In the genomic region with DNA sequence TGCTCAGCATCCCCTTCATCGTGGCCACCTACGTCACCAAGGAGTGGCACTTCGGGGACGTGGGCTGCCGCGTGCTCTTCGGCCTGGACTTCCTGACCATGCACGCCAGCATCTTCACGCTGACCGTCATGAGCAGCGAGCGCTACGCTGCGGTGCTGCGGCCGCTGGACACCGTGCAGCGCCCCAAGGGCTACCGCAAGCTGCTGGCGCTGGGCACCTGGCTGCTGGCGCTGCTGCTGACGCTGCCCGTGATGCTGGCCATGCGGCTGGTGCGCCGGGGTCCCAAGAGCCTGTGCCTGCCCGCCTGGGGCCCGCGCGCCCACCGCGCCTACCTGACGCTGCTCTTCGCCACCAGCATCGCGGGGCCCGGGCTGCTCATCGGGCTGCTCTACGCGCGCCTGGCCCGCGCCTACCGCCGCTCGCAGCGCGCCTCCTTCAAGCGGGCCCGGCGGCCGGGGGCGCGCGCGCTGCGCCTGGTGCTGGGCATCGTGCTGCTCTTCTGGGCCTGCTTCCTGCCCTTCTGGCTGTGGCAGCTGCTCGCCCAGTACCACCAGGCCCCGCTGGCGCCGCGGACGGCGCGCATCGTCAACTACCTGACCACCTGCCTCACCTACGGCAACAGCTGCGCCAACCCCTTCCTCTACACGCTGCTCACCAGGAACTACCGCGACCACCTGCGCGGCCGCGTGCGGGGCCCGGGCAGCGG, we compare ENCODE assay signal across 1 cellular context.
A peak's percentile ranks its signal among the peaks of the same experiment; 100 is the strongest.
TF ChIP-seq lines count a peak whose summit lies in the region.

No MANE protein-coding gene starts in this region.

TF ChIP-seq in HepG2, 621 proteins besides CTCF, POLR2A, EP300 and RAD21:
- TF ChIP-seq ZBTB38 (CRISPR knock-in tag; IDR thresholded peaks at IDR 0.05): 0 out of 2 replicates have a peak, but pooled peaks have one; percentile 10
- TF ChIP-seq ZFP36L1 (CRISPR knock-in tag; IDR thresholded peaks at IDR 0.05): no peak
- no peak for TF ChIP-seq ZNF343 (CRISPR knock-in tag; IDR thresholded peaks at IDR 0.05)
- peak; percentile 13; the same call in 1 of the 2 replicates for TF ChIP-seq HNRNPL (IDR thresholded peaks at IDR 0.05; ENCODE audit: low read depth, low read length)
- TF ChIP-seq TMF1 (CRISPR knock-in tag; IDR thresholded peaks at IDR 0.05; ENCODE audit: low read depth): no peak
